In the genomic region with DNA sequence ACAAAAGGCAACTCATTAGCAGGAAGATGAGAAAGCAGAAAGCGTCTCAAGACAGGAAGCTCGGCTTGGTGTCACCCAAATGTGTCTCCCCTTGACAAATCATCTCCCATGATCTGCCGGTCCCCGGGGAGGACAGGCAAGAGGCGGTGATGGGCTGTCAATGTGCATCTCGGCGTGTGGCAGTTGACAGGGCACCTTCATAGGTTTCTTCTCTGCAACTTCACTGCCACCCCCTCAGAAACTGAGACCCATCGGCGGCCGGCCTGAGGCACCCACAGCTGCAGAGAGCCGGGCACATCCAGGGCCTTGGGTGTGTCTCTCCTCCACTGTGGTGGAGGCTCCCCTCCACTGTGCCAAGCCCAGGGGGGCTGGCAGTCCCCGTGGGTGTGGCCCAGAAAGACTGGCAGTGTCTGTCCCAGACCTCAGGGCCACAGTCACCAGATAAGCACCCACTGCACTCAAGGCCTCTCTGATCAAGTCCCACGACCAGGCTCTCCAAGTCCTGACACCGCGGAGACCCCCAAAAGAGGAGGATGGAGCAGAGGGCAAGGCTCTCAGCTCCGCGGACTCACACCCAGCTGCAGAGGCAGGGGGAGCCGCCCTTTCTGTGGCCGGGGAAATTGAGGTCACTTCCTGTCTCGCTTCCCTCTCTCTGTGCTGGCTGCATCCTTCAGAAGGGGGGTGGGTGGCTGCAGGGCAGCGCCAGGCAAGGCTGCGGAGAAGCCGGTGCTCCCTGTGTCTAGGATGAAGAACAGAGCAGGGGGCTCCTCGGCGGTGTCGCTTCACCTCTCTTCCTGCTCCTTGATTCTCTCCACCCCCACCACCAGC, we compare ENCODE assay signal across 8 cellular contexts. TPM values are rescaled to one million over a fixed set of nuclear protein-coding genes. Genes with fewer than 3 reads are reported as not detected.
A peak's percentile ranks its signal among the peaks of the same experiment; 100 is the strongest.
DNase-seq lines count a peak whose midpoint lies in the region; ATAC-seq and TF ChIP-seq lines count a peak whose summit lies in the region.

No MANE protein-coding gene starts in this region.

- no peaks in the 10 kb centered on the region for H3K9me3 Mint-ChIP-seq in CD4-positive, alpha-beta T cell

- H3F3A ChIP-seq in GM23248 (ENCODE audit: insufficient read depth) = no peaks in the 10 kb centered on the region

- H3K27ac ChIP-seq in CD4-positive, alpha-beta T cell (ENCODE audit: low read depth, low read length) = peak overlapping the region; percentile 94
- H3K27ac ChIP-seq in Karpas-422 (ENCODE audit: low read length) = peak overlapping the region; percentile 62
- no peak overlapping the region for H3K27ac ChIP-seq in GM23248

- H3K36me3 ChIP-seq in Karpas-422 (ENCODE audit: insufficient read depth, low read length) (no peaks in the 10 kb centered on the region), GM23248 (ENCODE audit: low read depth) (no peaks in the 10 kb centered on the region)

- H3K27me3 Mint-ChIP-seq in CD4-positive, alpha-beta T cell = no peaks in the 10 kb centered on the region

- CTCF ChIA-PET in CD4-positive, alpha-beta T cell (lab: Charles Lee) = interaction anchor here (1.0 to 1.9 kb wide), 2 partner anchors 22 to 310 kb away, joined by 5 read pairs; a partner anchor contains a TSS

- H3K79me2 ChIP-seq in Karpas-422 (ENCODE audit: low read length) = no peaks in the 10 kb centered on the region
- H3K79me2 ChIP-seq in GM23248 (ENCODE audit: insufficient read depth) = no peaks in the 10 kb centered on the region

- H3K27ac Mint-ChIP-seq in CD4-positive, alpha-beta T cell = peak overlapping the region; percentile 99

- H3K27me3 ChIP-seq in CD4-positive, alpha-beta T cell (ENCODE audit: control insufficient read depth, insufficient read depth, low read length) = no peaks in the 10 kb centered on the region
- no peaks in the 10 kb centered on the region for H3K27me3 ChIP-seq in Karpas-422 (ENCODE audit: low read length)
- H3K27me3 ChIP-seq in GM23248 (replicated peaks; ENCODE audit: insufficient read depth) = no peaks in the 10 kb centered on the region

- peak; percentile 67 to 81 (median 78) for DNase-seq in CD4-positive, alpha-beta T cell
- DNase-seq in Karpas-422 (peak; percentile 94), fibroblast of villous mesenchyme (ENCODE audit: low read depth) (peak; percentile 48), GM23248 (no peak), LoVo (ENCODE audit: low spot score) (no peak)
- peak; percentile 57 to 68 for DNase-seq in activated CD8-positive, alpha-beta memory T cell treated with anti-CD3 and anti-CD28 coated beads for 1 hour (ENCODE audit: extremely low read depth in 1 of 2, low read depth in 1 of 2)
- peak; percentile 68 to 75 (median 69) for DNase-seq in stimulated activated CD4-positive, alpha-beta T cell treated with anti-CD3 and anti-CD28 coated beads, Interleukin-12 subunit alpha, Interleukin-12 subunit beta, amount 100 ng/mL, for 48 hours (ENCODE audit: low read depth in 2 of 3, low spot score in 1 of 3)

- peaks cover 40% of the 10 kb centered on the region for H3K4me1 Mint-ChIP-seq in CD4-positive, alpha-beta T cell (ENCODE audit: low read depth)

- no peaks in the 10 kb centered on the region for H3K9me2 ChIP-seq in Karpas-422 (replicated peaks; ENCODE audit: insufficient read depth, low read length)
- H3K9me2 ChIP-seq in GM23248 (ENCODE audit: insufficient read depth) = no peaks in the 10 kb centered on the region

- POLR2A ChIA-PET in CD4-positive, alpha-beta T cell (lab: Charles Lee) = interaction anchor here (0.5 to 3.6 kb wide), 28 partner anchors 11 to 1471 kb away, joined by 3 to 152 read pairs (median 4); a partner anchor contains a TSS

- H3K4me1 ChIP-seq in Karpas-422 (ENCODE audit: low read length) = peaks cover 22% of the 10 kb centered on the region
- H3K4me1 ChIP-seq in GM23248 (ENCODE audit: insufficient read depth) = no peaks in the 10 kb centered on the region

- 75% methylated on average over 26 of the region's 26 CpGs for WGBS in GM23248 (ENCODE audit: low coverage in 1 of 2, low lambda C conversion rate in 2 of 2, missing lambda C conversion rate in 2 of 2), 2 experiments

- in situ Hi-C loops in GM23248 (cut with MboI) = no loop called here

- H3K9me3 ChIP-seq in CD4-positive, alpha-beta T cell (ENCODE audit: control insufficient read depth, low read length) = no peaks in the 10 kb centered on the region
- H3K9me3 ChIP-seq in Karpas-422 (ENCODE audit: low read length) (no peaks in the 10 kb centered on the region), GM23248 (ENCODE audit: low read depth) (no peaks in the 10 kb centered on the region)

- H3K4me3 ChIP-seq in Karpas-422 (ENCODE audit: low read length) = peak overlapping the region; percentile 79
- no peak overlapping the region for H3K4me3 ChIP-seq in fibroblast of villous mesenchyme (ENCODE audit: low read depth, low read length)
- no peak overlapping the region for H3K4me3 ChIP-seq in GM23248

- no peak for TF ChIP-seq CTCF in CD4-positive, alpha-beta T cell (IDR thresholded peaks at IDR 0.05)
- no peak for TF ChIP-seq CTCF in fibroblast of villous mesenchyme (IDR thresholded peaks at IDR 0.05; ENCODE audit: insufficient read depth, low read depth, low read length)

- peak overlapping the region; percentile 96 for H3K4me3 Mint-ChIP-seq in CD4-positive, alpha-beta T cell

- H3K9ac ChIP-seq in Karpas-422 (ENCODE audit: low read length) (peak overlapping the region; percentile 79), GM23248 (no peak overlapping the region)

- peak overlapping the region; percentile 82 for H3K4me2 ChIP-seq in Karpas-422 (ENCODE audit: low read depth, low read length, poor library complexity, severe bottlenecking)
- H3K4me2 ChIP-seq in GM23248 (ENCODE audit: unreplicated experiment) = no peak overlapping the region

- H2AFZ ChIP-seq in Karpas-422 (ENCODE audit: low read length) = peak overlapping the region; percentile 86
- no peak overlapping the region for H2AFZ ChIP-seq in GM23248

- intact Hi-C loops in CD4-positive, alpha-beta T cell (cut with DNase I, micrococcal nuclease) = loop anchor here (1.0 to 5.0 kb wide), 5 partner anchors 22 to 455 kb away; a partner anchor contains a TSS

- no peaks in the 10 kb centered on the region for H3K36me3 Mint-ChIP-seq in CD4-positive, alpha-beta T cell (ENCODE audit: low read depth)

- H4K20me1 ChIP-seq in Karpas-422 (ENCODE audit: insufficient read depth, low read depth, low read length) (no peaks in the 10 kb centered on the region), GM23248 (ENCODE audit: insufficient read depth) (no peaks in the 10 kb centered on the region)

- peak; percentile 85 for ATAC-seq in CD4-positive, alpha-beta T cell (ENCODE audit: poor library complexity)
- ATAC-seq in GM21447 (IDR thresholded peaks at IDR 0.05; ENCODE audit: unreplicated experiment) = peak; percentile 96

RNA-seq across cellular contexts. Expression of a gene that starts 39.6 kb away (rescaled TPM):
- total RNA-seq in CD4-positive, alpha-beta T cell = 100 to 1,000 TPM; 118 to 129 TPM
- 66.0 and 157 TPM in 2 replicates for total RNA-seq in Karpas-422 (2014; rRNA removed; shearing (Covaris generic); ENCODE audit: low replicate concordance)
- 38.7 and 55.7 TPM in 2 replicates for total RNA-seq in fibroblast of villous mesenchyme
- 12.3 and 13.5 TPM in 2 replicates for total RNA-seq in GM23248 (2014; rRNA removed; shearing (Covaris generic))
- polyA plus RNA-seq in GM23248 (2016; fragmentation: Nextera tagmentation; extraction: Ambion mirVana) = 16.8 and 19.0 TPM in 2 replicates

Comparison
In these comparisons a context has a peak if more than half of its experiments do, and no peak if none do; other contexts are left out.
1. DNase-seq: peak in CD4-positive, alpha-beta T cell (10 of 10), Karpas-422 (single experiment), activated CD8-positive, alpha-beta memory T cell treated with anti-CD3 and anti-CD28 coated beads for 1 hour (2 of 2), fibroblast of villous mesenchyme (single experiment) and stimulated activated CD4-positive, alpha-beta T cell treated with anti-CD3 and anti-CD28 coated beads, Interleukin-12 subunit alpha, Interleukin-12 subunit beta, amount 100 ng/mL, for 48 hours (3 of 3); none in GM23248 (single experiment) and LoVo (single experiment).